ENCODE assay signal across 1 cellular context in the genomic region with DNA sequence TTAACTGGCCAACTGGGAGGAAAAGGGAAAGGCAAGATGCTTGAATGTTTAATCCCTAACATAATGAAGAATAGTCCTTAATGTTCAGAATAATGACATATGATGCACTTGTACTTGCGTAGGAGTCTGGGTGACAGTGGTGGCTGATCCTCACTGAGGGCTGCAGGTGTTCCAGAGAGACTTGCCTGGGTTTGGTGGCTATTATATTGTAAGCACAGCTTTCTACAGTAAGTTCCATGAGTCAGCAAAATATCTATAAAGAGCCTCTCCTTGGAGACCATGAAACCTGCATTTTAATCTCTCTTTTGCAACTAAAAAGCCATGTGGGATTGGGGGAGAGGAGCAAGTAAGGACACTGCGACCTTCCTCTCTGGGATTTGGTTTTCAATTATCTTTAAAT.
TF ChIP-seq lines count a peak whose summit lies in the region.

No MANE protein-coding gene starts in this region.

TF ChIP-seq in GM23338, 12 proteins besides CTCF, POLR2A, EP300 and RAD21 (continued from another document):
- TF ChIP-seq CREB1 (CRISPR knock-in tag; IDR thresholded peaks at IDR 0.05; ENCODE audit: low read depth) (no peak), ZNF114 (CRISPR knock-in tag; IDR thresholded peaks at IDR 0.05) (no peak)
